Comparison of ENCODE assay signal across 25 cellular contexts in genomic region chr1:40023379-40023944, GRCh38.
"Had no signal": no experiment of that assay in that cellular context is flagged by ENCODE, and none has a peak within 500 bp of the region (broad histone marks: within the 10 kb centered on the region; RNA-seq: fewer than 3 reads in every experiment).

No MANE protein-coding gene starts in this region.

- H3K27me3 Mint-ChIP-seq: natural killer cell treated with Interleukin-12 subunit alpha and Interleukin-12 subunit beta and Interleukin-15 and Interleukin-18, amount 100 ng/mL, for 72 hours; stimulated activated naive CD8-positive, alpha-beta T cell treated with anti-CD3 and anti-CD28 coated beads, Interleukin-15, Interleukin-2, amounts not matched to agents 100 ng/mL and 50 ng/mL, for 24 hours had no signal

- H3K4me1 ChIP-seq: left ventricle myocardium inferior, suprapubic skin, tibial artery, uterus had no signal

- H3K36me3 Mint-ChIP-seq: mesothelial cell of epicardium, type B pancreatic cell had no signal

- H3K9me3 ChIP-seq: ovary, suprapubic skin, uterus had no signal

- ATAC-seq: naive thymus-derived CD4-positive, alpha-beta T cell; natural killer cell treated with Interleukin-12 subunit alpha and Interleukin-12 subunit beta and Interleukin-15 and Interleukin-18, amount 100 ng/mL, for 72 hours; right cardiac atrium; sciatic nerve had no signal

- H3K36me3 ChIP-seq: left ventricle myocardium inferior, ovary, suprapubic skin, thoracic aorta, tibial artery, uterus had no signal

- H3K27ac ChIP-seq: left ventricle myocardium inferior, ovary, skin epidermis, suprapubic skin, thoracic aorta, tibial artery, uterus had no signal

- H3K27ac Mint-ChIP-seq: immature natural killer cell; mesothelial cell of epicardium; naive thymus-derived CD4-positive, alpha-beta T cell; natural killer cell treated with Interleukin-12 subunit alpha and Interleukin-12 subunit beta and Interleukin-15 and Interleukin-18, amount 100 ng/mL, for 72 hours; progenitor cell of endocrine pancreas; stimulated activated naive CD8-positive, alpha-beta T cell treated with anti-CD3 and anti-CD28 coated beads, Interleukin-15, Interleukin-2, amounts not matched to agents 100 ng/mL and 50 ng/mL, for 24 hours; type B pancreatic cell had no signal

- H3K27me3 ChIP-seq: ovary, suprapubic skin, uterus had no signal

- H3K4me3 ChIP-seq: left ventricle myocardium inferior, lung, ovary, skin epidermis, suprapubic skin, thoracic aorta, tibial artery, uterus had no signal

- H3K4me1 Mint-ChIP-seq: immature natural killer cell, mesothelial cell of epicardium had no signal

- FAIRE-seq: islet of Langerhans had no signal

- H3K4me3 Mint-ChIP-seq: immature natural killer cell; mesothelial cell of epicardium; naive thymus-derived CD4-positive, alpha-beta T cell; natural killer cell treated with Interleukin-12 subunit alpha and Interleukin-12 subunit beta and Interleukin-15 and Interleukin-18, amount 100 ng/mL, for 72 hours; stimulated activated naive CD8-positive, alpha-beta T cell treated with anti-CD3 and anti-CD28 coated beads, Interleukin-15, Interleukin-2, amounts not matched to agents 100 ng/mL and 50 ng/mL, for 24 hours; type B pancreatic cell had no signal

- H3K9me3 Mint-ChIP-seq: natural killer cell treated with Interleukin-12 subunit alpha and Interleukin-12 subunit beta and Interleukin-15 and Interleukin-18, amount 100 ng/mL, for 72 hours; stimulated activated naive CD8-positive, alpha-beta T cell treated with anti-CD3 and anti-CD28 coated beads, Interleukin-15, Interleukin-2, amounts not matched to agents 100 ng/mL and 50 ng/mL, for 24 hours; type B pancreatic cell had no signal

- DNase-seq: hypothalamus; immature natural killer cell; left ventricle myocardium inferior; mesenchymal stem cell; naive thymus-derived CD4-positive, alpha-beta T cell; ovary; right cardiac atrium; stimulated activated CD4-positive, alpha-beta T cell treated with anti-CD3 and anti-CD28 coated beads, Interleukin-12 subunit alpha, Interleukin-12 subunit beta, amount 100 ng/mL, for 4 hours; stimulated activated CD4-positive, alpha-beta T cell treated with anti-CD3 and anti-CD28 coated beads, Interleukin-15, amount 100 ng/mL, for 24 hours; stimulated activated CD4-positive, alpha-beta T cell treated with anti-CD3 and anti-CD28 coated beads, Interleukin-2, amount 100 ng/mL, for 24 hours; stimulated activated CD4-positive, alpha-beta T cell treated with anti-CD3 and anti-CD28 coated beads, Interleukin-4, amount 100 ng/mL, for 1 hour; stimulated activated naive CD4-positive, alpha-beta T cell; tibial artery; uterus had no signal
